In the genomic region with DNA sequence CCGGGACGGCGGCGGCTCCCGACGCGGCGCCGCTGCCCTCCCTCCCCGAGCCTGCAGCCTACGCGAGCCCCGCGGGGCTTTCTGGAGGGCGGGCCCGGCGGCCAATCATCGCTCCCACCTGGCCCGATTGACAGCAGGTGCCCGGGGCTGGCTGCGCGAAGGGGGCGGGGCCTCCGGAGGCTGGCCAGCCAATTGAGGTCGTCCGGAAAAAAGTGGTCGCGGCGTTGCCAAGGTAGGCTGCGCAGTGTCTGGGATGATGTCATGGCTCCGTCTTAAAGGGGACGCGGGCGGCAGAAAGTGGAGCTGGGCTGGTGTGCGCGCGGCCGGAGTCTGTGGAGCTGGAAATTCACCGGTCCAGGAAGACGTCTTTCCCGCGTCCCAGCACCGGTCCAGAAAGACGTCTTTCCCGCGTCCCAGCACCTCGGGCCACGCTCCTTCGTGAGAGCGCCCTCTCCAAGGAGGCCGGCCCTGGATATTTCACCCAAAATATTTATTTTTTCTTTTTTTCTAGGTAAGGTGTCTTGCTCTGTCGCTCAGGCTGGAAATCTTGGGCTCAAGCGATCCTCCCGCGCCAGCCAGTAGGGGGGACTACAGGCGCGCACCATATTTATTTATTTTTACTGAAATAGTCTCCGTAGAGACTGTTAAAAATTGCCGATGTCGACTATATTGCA, we compare ENCODE assay signal across 8 cellular contexts. TPM values are rescaled to one million over a fixed set of nuclear protein-coding genes. Genes with fewer than 3 reads are reported as not detected.
DNase-seq lines count a peak whose midpoint lies in the region; ATAC-seq and TF ChIP-seq lines count a peak whose summit lies in the region.

Gene ACTR1B, minus strand, starts transcription at position 83 of the 674 bp plus-strand sequence. CDS start 154 bp downstream, outside the sequence.

- intact Hi-C loops in CD14-positive monocyte (cut with micrococcal nuclease), result loop anchor here (2.0 to 10.0 kb wide), 3 partner anchors 17 to 1029 kb away; partner anchors contain the start of genes COX5B (in 1 of the 2) and KANSL3 (in 1 of the 2)

- peaks cover 9 to 16% of the 10 kb centered on the region in 2 donors for H3K36me3 Mint-ChIP-seq in CD14-positive monocyte

- peak within 1 kb of the TSS; percentile 89 to 94 for H3K4me3 Mint-ChIP-seq in CD14-positive monocyte

- DNase-seq in CD14-positive monocyte (ENCODE audit: low spot score), result peak; percentile 93
- peak; percentile 98 for DNase-seq in NCI-H748 (lab: John Stamatoyannopoulos, UW; ENCODE audit: unreplicated experiment)
- DNase-seq in activated CD4-positive, alpha-beta T cell treated with anti-CD3 and anti-CD28 coated beads, Interleukin-2, amount 50 U/mL, for 1 hour, result peak; percentile 97
- peak; percentile 96 for DNase-seq in dedifferentiated amniotic fluid mesenchymal stem cell (ENCODE audit: extremely low spot score)
- peak; percentile 100 for DNase-seq in left kidney (ENCODE audit: low read depth, low spot score)
- peak; percentile 97 for DNase-seq in stimulated activated CD4-positive, alpha-beta T cell treated with anti-CD3 and anti-CD28 coated beads, Interleukin-2, amount 100 ng/mL, for 24 hours

- peak; percentile 57 for TF ChIP-seq CTCF in CD14-positive monocyte (IDR thresholded peaks at IDR 0.05)

- peak within 1 kb of the TSS; percentile 92 to 98 (median 96) for H3K27ac Mint-ChIP-seq in CD14-positive monocyte

- peaks cover 0 to 1% (median 0%) of the 10 kb centered on the region in 7 donors for H3K9me3 Mint-ChIP-seq in CD14-positive monocyte

- ATAC-seq in GM19372 (IDR thresholded peaks at IDR 0.05; ENCODE audit: low read depth, unreplicated experiment) (peak; percentile 87), HG03558 (IDR thresholded peaks at IDR 0.05; ENCODE audit: extremely low read depth, unreplicated experiment) (peak; percentile 80)

- peaks cover 36% of the 10 kb centered on the region for H3K4me1 Mint-ChIP-seq in CD14-positive monocyte

- peaks cover 0 to 4% (median 2%) of the 10 kb centered on the region in 3 donors for H3K27me3 Mint-ChIP-seq in CD14-positive monocyte (ENCODE audit: low read depth in 3 of 3)

RNA-seq across cellular contexts. Expression of gene ACTR1B, which starts in this region (rescaled TPM):
- 1 to 10 TPM; 8.9 to 9.9 TPM for polyA plus RNA-seq in CD14-positive monocyte

Comparison
In these comparisons a context has a peak if more than half of its experiments do, and no peak if none do; other contexts are left out.
1. Peak in every context shown above with its lines: DNase-seq and ATAC-seq.